ENCODE assay signal across 1 cellular context in the genomic region with DNA sequence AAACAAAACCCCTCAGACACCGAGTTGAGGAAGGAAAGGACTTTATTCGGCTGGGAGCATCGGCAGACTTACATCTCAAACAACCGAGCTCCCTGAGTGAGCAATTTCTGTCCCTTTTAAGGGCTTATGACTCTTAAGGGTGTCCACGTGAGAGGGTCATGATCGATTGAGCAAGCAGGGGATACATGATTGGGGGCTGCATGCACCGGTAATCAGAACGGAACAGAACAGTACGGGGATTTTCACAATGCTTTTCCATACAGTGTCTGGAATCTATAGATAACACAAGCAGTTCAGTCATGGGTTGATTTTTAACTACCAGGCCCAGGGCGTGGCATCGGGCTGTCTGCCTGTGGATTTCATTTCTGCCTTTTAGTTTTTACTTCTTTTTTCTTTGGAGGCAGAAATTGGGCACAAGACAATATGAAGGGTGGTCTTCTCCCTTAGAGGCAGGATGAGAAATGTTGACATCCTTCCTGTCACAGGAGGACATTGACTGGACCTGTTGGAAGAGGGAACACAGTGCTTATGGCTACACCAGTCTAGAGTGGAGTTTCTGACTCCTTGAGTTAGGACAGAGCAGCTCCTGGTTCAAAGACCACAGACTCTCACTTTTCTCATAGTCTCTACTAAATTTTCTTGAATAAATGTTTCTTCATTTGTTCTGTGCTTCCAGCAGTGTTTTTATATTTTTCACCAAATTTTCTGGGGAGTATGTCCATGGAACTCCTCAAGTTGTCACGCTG.
TF ChIP-seq lines count a peak whose summit lies in the region.

No MANE protein-coding gene starts in this region.

TF ChIP-seq in K562, 482 proteins besides CTCF, POLR2A, EP300 and RAD21 (continued from another document):
- TF ChIP-seq MITF (IDR thresholded peaks at IDR 0.05) (peak; percentile 71; the same call in 1 of the 2 replicates), KLF16 (IDR thresholded peaks at IDR 0.05) (peak; percentile 38; the same call in 1 of the 2 replicates), PHB2 (IDR thresholded peaks at IDR 0.05; ENCODE audit: low read depth) (peak; percentile 40; the same call in 1 of the 2 replicates), TEAD4 (IDR thresholded peaks at IDR 0.05; ENCODE audit: low read length) (peak; percentile 80), TEAD4 (CRISPR knock-in tag; IDR thresholded peaks at IDR 0.05; ENCODE audit: borderline replicate concordance) (no peak), NFIC (IDR thresholded peaks at IDR 0.05) (peak; percentile 45), RBM25 (IDR thresholded peaks at IDR 0.05; ENCODE audit: low read depth, low read length, severe bottlenecking) (no peak), NFE2L1 (tag; IDR thresholded peaks at IDR 0.05; ENCODE audit: borderline replicate concordance, low read depth) (no peak), FOXM1 (IDR thresholded peaks at IDR 0.05; ENCODE audit: low read depth) (peak; percentile 38; the same call in 1 of the 2 replicates), FOXM1 (CRISPR knock-in tag; IDR thresholded peaks at IDR 0.05; ENCODE audit: low read depth) (no peak), SRF (CRISPR knock-in tag; IDR thresholded peaks at IDR 0.05) (peak in 1 of 2 experiments; percentile 73; a peak in 1 of 4 replicates), TCF3 (CRISPR knock-in tag; IDR thresholded peaks at IDR 0.05) (peak; percentile 82), ZNF174 (CRISPR knock-in tag; IDR thresholded peaks at IDR 0.05) (no peak), DPF2 (IDR thresholded peaks at IDR 0.05) (peak; percentile 50; the same call in 1 of the 2 replicates), ZBTB5 (IDR thresholded peaks at IDR 0.05) (no peak), NCOA2 (IDR thresholded peaks at IDR 0.05; ENCODE audit: partially characterized antibody in 2 of 2) (no peak), SMARCA4 (IDR thresholded peaks at IDR 0.05) (0 out of 2 replicates have a peak, but pooled peaks have one; percentile 63), NCOR1 (IDR thresholded peaks at IDR 0.05) (peak; percentile 75), TRIM24 (IDR thresholded peaks at IDR 0.05) (peak; percentile 87 to 92), MAZ (CRISPR knock-in tag; conservative IDR thresholded peaks at IDR 0.05 in 1 of 2, IDR thresholded peaks at IDR 0.05 in 1 of 2) (0 out of 4 replicates have a peak, but pooled peaks of 1 of the 2 experiments have one; percentile 14), RCOR1 (IDR thresholded peaks at IDR 0.05; ENCODE audit: borderline replicate concordance in 1 of 2, low read depth in 2 of 2, low read length in 2 of 2) (0 out of 4 replicates have a peak, but pooled peaks of 1 of the 2 experiments have one; percentile 31), ETS2 (tag; IDR thresholded peaks at IDR 0.05; ENCODE audit: borderline replicate concordance, poor library complexity, severe bottlenecking) (no peak), CTBP1 (IDR thresholded peaks at IDR 0.05; ENCODE audit: borderline replicate concordance) (no peak), SNIP1 (IDR thresholded peaks at IDR 0.05; ENCODE audit: low read depth) (no peak), CBFA2T2 (conservative IDR thresholded peaks at IDR 0.05) (peak; percentile 83), DMBX1 (CRISPR knock-in tag; IDR thresholded peaks at IDR 0.05; ENCODE audit: borderline replicate concordance) (0 out of 2 replicates have a peak, but pooled peaks have one; percentile 20), ZNF444 (CRISPR knock-in tag; IDR thresholded peaks at IDR 0.05) (no peak), POLR2AphosphoS5 (IDR thresholded peaks at IDR 0.05; ENCODE audit: control insufficient read depth, insufficient read depth, low read depth, low read length) (0 out of 2 replicates have a peak, but pooled peaks have one; percentile 47), CEBPB (tag; IDR thresholded peaks at IDR 0.05) (peak; percentile 75), CHAMP1 (IDR thresholded peaks at IDR 0.05) (no peak), TAL1 (IDR thresholded peaks at IDR 0.05) (peak; percentile 88), PML (IDR thresholded peaks at IDR 0.05; ENCODE audit: low read length) (0 out of 2 replicates have a peak, but pooled peaks have one; percentile 28), SMARCE1 (IDR thresholded peaks at IDR 0.05) (peak; percentile 49; the same call in 1 of the 2 replicates), MTA2 (IDR thresholded peaks at IDR 0.05; ENCODE audit: low read depth) (peak; percentile 66), CBFA2T3 (IDR thresholded peaks at IDR 0.05) (peak; percentile 88), KDM1A (IDR thresholded peaks at IDR 0.05) (peak; percentile 32 to 54; a peak in 1 of 4 replicates), KDM5B (IDR thresholded peaks at IDR 0.05; ENCODE audit: insufficient replicate concordance, low read depth, low read length) (no peak), ZBTB34 (CRISPR knock-in tag; IDR thresholded peaks at IDR 0.05) (no peak), SOX6 (IDR thresholded peaks at IDR 0.05) (peak; percentile 77), EHMT2 (IDR thresholded peaks at IDR 0.05) (no peak), ZFP30 (CRISPR knock-in tag; IDR thresholded peaks at IDR 0.05; ENCODE audit: borderline replicate concordance) (no peak), SMAD4 (CRISPR knock-in tag; conservative IDR thresholded peaks at IDR 0.05) (peak; percentile 59)
- TF ChIP-seq, protein P1, sequence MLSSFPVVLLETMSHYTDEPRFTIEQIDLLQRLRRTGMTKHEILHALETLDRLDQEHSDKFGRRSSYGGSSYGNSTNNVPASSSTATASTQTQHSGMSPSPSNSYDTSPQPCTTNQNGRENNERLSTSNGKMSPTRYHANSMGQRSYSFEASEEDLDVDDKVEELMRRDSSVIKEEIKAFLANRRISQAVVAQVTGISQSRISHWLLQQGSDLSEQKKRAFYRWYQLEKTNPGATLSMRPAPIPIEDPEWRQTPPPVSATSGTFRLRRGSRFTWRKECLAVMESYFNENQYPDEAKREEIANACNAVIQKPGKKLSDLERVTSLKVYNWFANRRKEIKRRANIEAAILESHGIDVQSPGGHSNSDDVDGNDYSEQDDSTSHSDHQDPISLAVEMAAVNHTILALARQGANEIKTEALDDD (IDR thresholded peaks at IDR 0.05), result peak; percentile 17; the same call in 1 of the 2 replicates
- TF ChIP-seq, protein P2, sequence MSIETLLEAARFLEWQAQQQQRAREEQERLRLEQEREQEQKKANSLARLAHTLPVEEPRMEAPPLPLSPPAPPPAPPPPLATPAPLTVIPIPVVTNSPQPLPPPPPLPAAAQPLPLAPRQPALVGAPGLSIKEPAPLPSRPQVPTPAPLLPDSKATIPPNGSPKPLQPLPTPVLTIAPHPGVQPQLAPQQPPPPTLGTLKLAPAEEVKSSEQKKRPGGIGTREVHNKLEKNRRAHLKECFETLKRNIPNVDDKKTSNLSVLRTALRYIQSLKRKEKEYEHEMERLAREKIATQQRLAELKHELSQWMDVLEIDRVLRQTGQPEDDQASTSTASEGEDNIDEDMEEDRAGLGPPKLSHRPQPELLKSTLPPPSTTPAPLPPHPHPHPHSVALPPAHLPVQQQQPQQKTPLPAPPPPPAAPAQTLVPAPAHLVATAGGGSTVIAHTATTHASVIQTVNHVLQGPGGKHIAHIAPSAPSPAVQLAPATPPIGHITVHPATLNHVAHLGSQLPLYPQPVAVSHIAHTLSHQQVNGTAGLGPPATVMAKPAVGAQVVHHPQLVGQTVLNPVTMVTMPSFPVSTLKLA (conservative IDR thresholded peaks at IDR 0.05), result no peak
- TF ChIP-seq, protein P3, sequence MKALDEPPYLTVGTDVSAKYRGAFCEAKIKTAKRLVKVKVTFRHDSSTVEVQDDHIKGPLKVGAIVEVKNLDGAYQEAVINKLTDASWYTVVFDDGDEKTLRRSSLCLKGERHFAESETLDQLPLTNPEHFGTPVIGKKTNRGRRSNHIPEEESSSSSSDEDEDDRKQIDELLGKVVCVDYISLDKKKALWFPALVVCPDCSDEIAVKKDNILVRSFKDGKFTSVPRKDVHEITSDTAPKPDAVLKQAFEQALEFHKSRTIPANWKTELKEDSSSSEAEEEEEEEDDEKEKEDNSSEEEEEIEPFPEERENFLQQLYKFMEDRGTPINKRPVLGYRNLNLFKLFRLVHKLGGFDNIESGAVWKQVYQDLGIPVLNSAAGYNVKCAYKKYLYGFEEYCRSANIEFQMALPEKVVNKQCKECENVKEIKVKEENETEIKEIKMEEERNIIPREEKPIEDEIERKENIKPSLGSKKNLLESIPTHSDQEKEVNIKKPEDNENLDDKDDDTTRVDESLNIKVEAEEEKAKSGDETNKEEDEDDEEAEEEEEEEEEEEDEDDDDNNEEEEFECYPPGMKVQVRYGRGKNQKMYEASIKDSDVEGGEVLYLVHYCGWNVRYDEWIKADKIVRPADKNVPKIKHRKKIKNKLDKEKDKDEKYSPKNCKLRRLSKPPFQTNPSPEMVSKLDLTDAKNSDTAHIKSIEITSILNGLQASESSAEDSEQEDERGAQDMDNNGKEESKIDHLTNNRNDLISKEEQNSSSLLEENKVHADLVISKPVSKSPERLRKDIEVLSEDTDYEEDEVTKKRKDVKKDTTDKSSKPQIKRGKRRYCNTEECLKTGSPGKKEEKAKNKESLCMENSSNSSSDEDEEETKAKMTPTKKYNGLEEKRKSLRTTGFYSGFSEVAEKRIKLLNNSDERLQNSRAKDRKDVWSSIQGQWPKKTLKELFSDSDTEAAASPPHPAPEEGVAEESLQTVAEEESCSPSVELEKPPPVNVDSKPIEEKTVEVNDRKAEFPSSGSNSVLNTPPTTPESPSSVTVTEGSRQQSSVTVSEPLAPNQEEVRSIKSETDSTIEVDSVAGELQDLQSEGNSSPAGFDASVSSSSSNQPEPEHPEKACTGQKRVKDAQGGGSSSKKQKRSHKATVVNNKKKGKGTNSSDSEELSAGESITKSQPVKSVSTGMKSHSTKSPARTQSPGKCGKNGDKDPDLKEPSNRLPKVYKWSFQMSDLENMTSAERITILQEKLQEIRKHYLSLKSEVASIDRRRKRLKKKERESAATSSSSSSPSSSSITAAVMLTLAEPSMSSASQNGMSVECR (CRISPR knock-in tag; IDR thresholded peaks at IDR 0.05), result no peak
- TF ChIP-seq, protein P4, sequence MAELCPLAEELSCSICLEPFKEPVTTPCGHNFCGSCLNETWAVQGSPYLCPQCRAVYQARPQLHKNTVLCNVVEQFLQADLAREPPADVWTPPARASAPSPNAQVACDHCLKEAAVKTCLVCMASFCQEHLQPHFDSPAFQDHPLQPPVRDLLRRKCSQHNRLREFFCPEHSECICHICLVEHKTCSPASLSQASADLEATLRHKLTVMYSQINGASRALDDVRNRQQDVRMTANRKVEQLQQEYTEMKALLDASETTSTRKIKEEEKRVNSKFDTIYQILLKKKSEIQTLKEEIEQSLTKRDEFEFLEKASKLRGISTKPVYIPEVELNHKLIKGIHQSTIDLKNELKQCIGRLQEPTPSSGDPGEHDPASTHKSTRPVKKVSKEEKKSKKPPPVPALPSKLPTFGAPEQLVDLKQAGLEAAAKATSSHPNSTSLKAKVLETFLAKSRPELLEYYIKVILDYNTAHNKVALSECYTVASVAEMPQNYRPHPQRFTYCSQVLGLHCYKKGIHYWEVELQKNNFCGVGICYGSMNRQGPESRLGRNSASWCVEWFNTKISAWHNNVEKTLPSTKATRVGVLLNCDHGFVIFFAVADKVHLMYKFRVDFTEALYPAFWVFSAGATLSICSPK (IDR thresholded peaks at IDR 0.05; ENCODE audit: borderline replicate concordance), result no peak
